Comparison of ENCODE assay signal across 16 cellular contexts in genomic region chr1:87904668-87905067, GRCh38.
DNase-seq lines count a peak whose midpoint lies in the region; TF ChIP-seq lines count a peak whose summit lies in the region.
"Had no signal": no experiment of that assay in that cellular context is flagged by ENCODE, and none has a peak within 500 bp of the region (broad histone marks: within the 10 kb centered on the region; RNA-seq: fewer than 3 reads in every experiment).

No MANE protein-coding gene starts in this region.

- no peak for DNase-seq in SK-N-SH
- DNase-seq in fibroblast of villous mesenchyme (ENCODE audit: low read depth) = peak; percentile 16
- no peak for DNase-seq in GM03348 (ENCODE audit: low spot score)
- no peak for DNase-seq in endodermal cell
- no peak for DNase-seq in activated CD8-positive, alpha-beta memory T cell treated with anti-CD3 and anti-CD28 coated beads, Interleukin-2, amount 50 U/mL, for 4 hours
- no peak for DNase-seq in activated T-cell treated with anti-CD3 and anti-CD28 coated beads, Interleukin-2, amount 50 U/mL, for 1 hour
- DNase-seq: 8988T; CD4-positive, alpha-beta memory T cell; DMS79 treated with DMSO at 0.1 percent for 48 hours; HFFc6 had no signal

- POLR2A ChIA-PET in HEK293 (lab: Yijun Ruan, JAX) (no interaction called here), SK-N-SH (lab: Yijun Ruan, JAX) (no interaction called here)

- TF ChIP-seq EP300 in SK-N-SH (IDR thresholded peaks at IDR 0.05; ENCODE audit: borderline replicate concordance in 1 of 2, low read depth in 1 of 2, low read length in 1 of 2) = no peak
- no peak for TF ChIP-seq EP300 in neural cell (conservative IDR thresholded peaks at IDR 0.05; ENCODE audit: poor library complexity, severe bottlenecking)

- CTCF ChIA-PET in HEK293 (lab: Yijun Ruan, JAX) (no interaction called here), SK-N-SH (lab: Yijun Ruan, JAX) (no interaction called here)

- H3K27me3 Mint-ChIP-seq in endodermal cell (ENCODE audit: insufficient read depth) = no peaks in the 10 kb centered on the region
- H3K27me3 Mint-ChIP-seq: IgD-negative memory B cell had no signal

- H3K36me3 ChIP-seq in HEK293 (ENCODE audit: control insufficient read depth in 2 of 2, insufficient read depth in 1 of 2, low read length in 2 of 2) (no peaks in the 10 kb centered on the region), SK-N-SH (replicated peaks in 1 of 2; ENCODE audit: control insufficient read depth in 1 of 2, insufficient read depth in 2 of 2, low read length in 1 of 2) (no peaks in the 10 kb centered on the region), neural cell (ENCODE audit: insufficient read depth, low read length) (no peaks in the 10 kb centered on the region), endodermal cell (ENCODE audit: control insufficient read depth, insufficient read depth, low read length) (no peaks in the 10 kb centered on the region)
- H3K36me3 ChIP-seq: BLaER1, HAP-1 had no signal

- peaks cover 2% of the 10 kb centered on the region for H3K9me3 Mint-ChIP-seq in endodermal cell
- H3K9me3 Mint-ChIP-seq: CD14-positive monocyte; CD4-positive, alpha-beta memory T cell; HFFc6 had no signal

- H3K79me2 ChIP-seq in SK-N-SH (ENCODE audit: insufficient read depth) = no peaks in the 10 kb centered on the region
- H3K79me2 ChIP-seq in neural cell (replicated peaks; ENCODE audit: insufficient read depth, low read length) = no peaks in the 10 kb centered on the region

- no peak overlapping the region for H3K4me3 ChIP-seq in HEK293 (ENCODE audit: low read depth, low read length)
- H3K4me3 ChIP-seq in SK-N-SH (ENCODE audit: low read depth in 2 of 2, low read length in 1 of 2) = no peak overlapping the region
- H3K4me3 ChIP-seq in fibroblast of villous mesenchyme (ENCODE audit: low read depth, low read length) = no peak overlapping the region
- H3K4me3 ChIP-seq in neural cell (ENCODE audit: low read length) = peak overlapping the region; percentile 35
- no peak overlapping the region for H3K4me3 ChIP-seq in endodermal cell (ENCODE audit: low read length)
- H3K4me3 ChIP-seq: BLaER1, HAP-1 had no signal

- no peaks in the 10 kb centered on the region for H3F3A ChIP-seq in SK-N-SH (replicated peaks; ENCODE audit: insufficient read depth)
- no peaks in the 10 kb centered on the region for H3F3A ChIP-seq in neural cell (ENCODE audit: insufficient read depth, low read length, poor library complexity, severe bottlenecking)

- no peaks in the 10 kb centered on the region for H3K4me1 Mint-ChIP-seq in endodermal cell
- H3K4me1 Mint-ChIP-seq: CD4-positive, alpha-beta memory T cell had no signal

- 65% methylated on average over 1 of the region's 1 CpG for WGBS in SK-N-SH (ENCODE audit: low lambda C conversion rate)
- 80 to 92% methylated on average over 1 of the region's 1 CpG for WGBS in endodermal cell (ENCODE audit: insufficient coverage in 1 of 2, insufficient read length in 1 of 2), 2 experiments

- H3K27ac Mint-ChIP-seq in endodermal cell = no peak overlapping the region
- H3K27ac Mint-ChIP-seq: CD14-positive monocyte; CD4-positive, alpha-beta memory T cell; HFFc6 had no signal

- TF ChIP-seq CTCF in HEK293 (tag by site-specific recombination; IDR thresholded peaks at IDR 0.05) (no peak), SK-N-SH (IDR thresholded peaks at IDR 0.05) (no peak), fibroblast of villous mesenchyme (IDR thresholded peaks at IDR 0.05; ENCODE audit: insufficient read depth, low read depth, low read length) (no peak), neural cell (IDR thresholded peaks at IDR 0.05; ENCODE audit: poor library complexity, severe bottlenecking) (no peak), endodermal cell (conservative IDR thresholded peaks at IDR 0.05) (no peak)

- H3K9ac ChIP-seq in SK-N-SH = no peak overlapping the region
- H3K9ac ChIP-seq in neural cell (ENCODE audit: low read length) = no peak overlapping the region
- H3K9ac ChIP-seq in endodermal cell (ENCODE audit: extremely low read depth, low read length, poor library complexity, severe bottlenecking) = no peak overlapping the region
- H3K9ac ChIP-seq: BLaER1 had no signal

- H3K4me2 ChIP-seq in SK-N-SH (0 out of 2 replicates have a peak overlapping the region, but pooled peaks have one; percentile 12), neural cell (ENCODE audit: low read length) (peak overlapping the region; percentile 15)
- H3K4me2 ChIP-seq: BLaER1 had no signal

- H4K20me1 ChIP-seq in SK-N-SH (ENCODE audit: insufficient read depth) = no peaks in the 10 kb centered on the region
- H4K20me1 ChIP-seq in neural cell (ENCODE audit: insufficient read depth) = no peaks in the 10 kb centered on the region
- H4K20me1 ChIP-seq: BLaER1 had no signal

- H3K36me3 Mint-ChIP-seq in endodermal cell (ENCODE audit: low read depth) = no peaks in the 10 kb centered on the region
- H3K36me3 Mint-ChIP-seq: CD14-positive monocyte; CD4-positive, alpha-beta memory T cell; IgD-negative memory B cell had no signal

- H3K27me3 ChIP-seq in SK-N-SH (ENCODE audit: insufficient read depth) (no peaks in the 10 kb centered on the region), neural cell (ENCODE audit: insufficient read depth, low read depth, low read length) (no peaks in the 10 kb centered on the region), endodermal cell (ENCODE audit: control insufficient read depth, insufficient read depth, low read length, poor library complexity, severe bottlenecking) (no peaks in the 10 kb centered on the region)
- H3K27me3 ChIP-seq: BLaER1 had no signal

- H3K4me3 Mint-ChIP-seq in endodermal cell = no peak overlapping the region
- H3K4me3 Mint-ChIP-seq: CD14-positive monocyte; CD4-positive, alpha-beta memory T cell; HFFc6; IgD-negative memory B cell had no signal

- TF ChIP-seq RAD21 in SK-N-SH (IDR thresholded peaks at IDR 0.05; ENCODE audit: low read length) (no peak), neural cell (conservative IDR thresholded peaks at IDR 0.05) (no peak)

- H2AFZ ChIP-seq in SK-N-SH (ENCODE audit: low read depth) (no peak overlapping the region), neural cell (ENCODE audit: low read depth, low read length) (no peak overlapping the region)

- H3K9me2 ChIP-seq in SK-N-SH (no peaks in the 10 kb centered on the region), neural cell (ENCODE audit: insufficient read depth, low read length) (no peaks in the 10 kb centered on the region)

- H3K9me3 ChIP-seq in HEK293 (ENCODE audit: control insufficient read depth, insufficient read depth, low read depth, low read length) (no peaks in the 10 kb centered on the region), SK-N-SH (no peaks in the 10 kb centered on the region), neural cell (ENCODE audit: low read length) (no peaks in the 10 kb centered on the region), endodermal cell (ENCODE audit: control insufficient read depth, low read length) (no peaks in the 10 kb centered on the region)
- H3K9me3 ChIP-seq: BLaER1, HAP-1 had no signal

- H3K4me1 ChIP-seq in HEK293 (ENCODE audit: control insufficient read depth, insufficient read depth, low read length) (peaks cover 4% of the 10 kb centered on the region; the same call in 1 of the 2 replicates), SK-N-SH (ENCODE audit: control insufficient read depth in 1 of 2, insufficient read depth in 2 of 2, low read depth in 1 of 2, low read length in 1 of 2) (no peaks in the 10 kb centered on the region; a peak in 3 of 4 replicates), endodermal cell (ENCODE audit: control insufficient read depth, insufficient read depth, low read length) (no peaks in the 10 kb centered on the region)

- no peak overlapping the region for H3K27ac ChIP-seq in HEK293 (ENCODE audit: extremely low read depth, low read depth, low read length)
- peak overlapping the region in 1 of 2 experiments; percentile 79; a peak in 2 of 4 replicates for H3K27ac ChIP-seq in SK-N-SH (ENCODE audit: low read depth in 2 of 2, low read length in 1 of 2)
- H3K27ac ChIP-seq in neural cell (ENCODE audit: low read length) = peak overlapping the region; percentile 75
- no peak overlapping the region for H3K27ac ChIP-seq in endodermal cell (ENCODE audit: low read depth, low read length)
- H3K27ac ChIP-seq: BLaER1 had no signal

TF ChIP-seq in HEK293, 187 proteins besides CTCF, POLR2A, EP300 and RAD21 (continues in another document):
- peak; percentile 81 for TF ChIP-seq ZNF843 (tag by site-specific recombination; IDR thresholded peaks at IDR 0.05)

TF ChIP-seq in SK-N-SH, 30 proteins besides CTCF, POLR2A, EP300 and RAD21:
- TF ChIP-seq YY1 (IDR thresholded peaks at IDR 0.05; ENCODE audit: low read depth) = no peak
- no peak for TF ChIP-seq NFIC (IDR thresholded peaks at IDR 0.05; ENCODE audit: borderline replicate concordance)
- TF ChIP-seq MXI1 (IDR thresholded peaks at IDR 0.05; ENCODE audit: low read depth, low read length) = no peak

TF ChIP-seq in neural cell, 6 proteins besides CTCF, POLR2A, EP300 and RAD21:
- no peak for TF ChIP-seq EZH2 (IDR thresholded peaks at IDR 0.05; ENCODE audit: borderline replicate concordance, insufficient read depth, low read length, poor library complexity, severe bottlenecking)
